9 cellular contexts compared by ENCODE assay signal in the genomic region with DNA sequence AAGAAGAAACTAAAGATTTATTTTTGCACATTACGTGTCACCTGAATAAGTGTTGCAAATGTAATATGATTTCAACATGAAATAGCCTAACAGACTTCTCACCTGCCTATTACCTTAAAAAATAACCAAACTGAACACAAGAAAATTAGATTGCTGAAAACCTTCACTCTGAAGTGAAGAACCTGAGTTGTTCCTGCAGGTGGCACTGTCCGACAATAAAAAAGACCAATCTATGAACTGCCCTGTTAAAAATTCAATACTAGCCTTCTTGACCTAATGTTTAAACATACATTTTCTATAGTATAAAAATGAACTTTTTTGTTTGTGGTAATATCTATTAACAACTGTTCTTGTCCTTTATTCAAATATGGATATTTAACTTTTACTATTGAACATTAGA.
DNase-seq lines count a peak whose midpoint lies in the region; ATAC-seq and TF ChIP-seq lines count a peak whose summit lies in the region.
"Had no signal": no experiment of that assay in that cellular context is flagged by ENCODE, and none has a peak within 500 bp of the region (broad histone marks: within the 10 kb centered on the region; RNA-seq: fewer than 3 reads in every experiment).

No MANE protein-coding gene starts in this region.

- POLR2A ChIA-PET in CD4-positive, alpha-beta memory T cell (lab: Charles Lee; ENCODE audit: partially characterized antibody) = no interaction called here

- H3K27ac ChIP-seq in CD4-positive, alpha-beta memory T cell (ENCODE audit: low read depth, low read length) = no peak overlapping the region
- H3K27ac ChIP-seq in psoas muscle = no peak overlapping the region
- H3K27ac ChIP-seq: SJSA1 had no signal

- CTCF ChIA-PET in CD4-positive, alpha-beta memory T cell (lab: Charles Lee; ENCODE audit: partially characterized antibody) = interaction anchor here (1.2 kb wide), 1 partner anchor 742 kb away, joined by 11 read pairs; no protein-coding TSS in a partner anchor

- no peaks in the 10 kb centered on the region for H3K36me3 Mint-ChIP-seq in CD4-positive, alpha-beta memory T cell

- H3K9ac ChIP-seq in Loucy (ENCODE audit: low read depth, low read length, poor library complexity, severe bottlenecking) = no peak overlapping the region

- H3K4me3 ChIP-seq in CD4-positive, alpha-beta memory T cell (ENCODE audit: low read length in 2 of 2) = no peak overlapping the region
- H3K4me3 ChIP-seq in Loucy (ENCODE audit: low read length, poor library complexity, severe bottlenecking) (no peak overlapping the region), fibroblast of mammary gland (ENCODE audit: control insufficient read depth, low read depth, low read length) (no peak overlapping the region), psoas muscle (no peak overlapping the region)
- H3K4me3 ChIP-seq: SJSA1 had no signal

- no peaks in the 10 kb centered on the region for H3K4me1 ChIP-seq in CD4-positive, alpha-beta memory T cell (ENCODE audit: insufficient read depth, low read length)
- H3K4me1 ChIP-seq in Loucy (ENCODE audit: insufficient read depth, low read length, poor library complexity, severe bottlenecking) (no peaks in the 10 kb centered on the region), psoas muscle (no peaks in the 10 kb centered on the region)
- H3K4me1 ChIP-seq: SJSA1 had no signal

- peaks cover 0 to 3% of the 10 kb centered on the region in 2 donors for H3K27me3 Mint-ChIP-seq in CD4-positive, alpha-beta memory T cell

- 10 to 26% (median 18%) methylated on average over 2 of the region's 2 CpGs for WGBS in psoas muscle, 3 donors

- no peaks in the 10 kb centered on the region for H3K9me3 ChIP-seq in CD4-positive, alpha-beta memory T cell (ENCODE audit: control insufficient read depth in 1 of 2, low read length in 2 of 2)
- H3K9me3 ChIP-seq in Loucy (ENCODE audit: insufficient read depth, low read depth, low read length) (no peaks in the 10 kb centered on the region), psoas muscle (peaks cover 3% of the 10 kb centered on the region)
- H3K9me3 ChIP-seq: SJSA1 had no signal

- peak; percentile 22 to 36 (median 32) for DNase-seq in CD4-positive, alpha-beta memory T cell
- DNase-seq in T-helper 9 cell = peak; percentile 26
- peak; percentile 54 for DNase-seq in fibroblast of mammary gland (ENCODE audit: low read depth)
- no peak for DNase-seq in psoas muscle

- no peak overlapping the region for H2AFZ ChIP-seq in Loucy (ENCODE audit: low read length)

- no peaks in the 10 kb centered on the region for H3K4me1 Mint-ChIP-seq in CD4-positive, alpha-beta memory T cell

- H3K4me2 ChIP-seq in Loucy (ENCODE audit: low read depth, low read length, poor library complexity, severe bottlenecking) = no peak overlapping the region

- no peaks in the 10 kb centered on the region for H3F3A ChIP-seq in Loucy (ENCODE audit: low read depth)

- H4K20me1 ChIP-seq in Loucy (ENCODE audit: insufficient read depth, low read length, poor library complexity, severe bottlenecking) = no peaks in the 10 kb centered on the region

- no peak overlapping the region for H3K27ac Mint-ChIP-seq in CD4-positive, alpha-beta memory T cell

- intact Hi-C loops in CD4-positive, alpha-beta memory T cell (cut with micrococcal nuclease) = no loop called here
- intact Hi-C loops in psoas muscle (cut with DNase I) = loop anchor here (5.0 to 10.0 kb wide), 4 partner anchors 741 to 821 kb away; no protein-coding TSS in a partner anchor

- ATAC-seq in GM18502 (IDR thresholded peaks at IDR 0.05; ENCODE audit: poor library complexity, unreplicated experiment) = peak; percentile 70
- peak in 1 of 4 donors; percentile 66 for ATAC-seq in psoas muscle
- ATAC-seq in HG02588 (IDR thresholded peaks at IDR 0.05; ENCODE audit: unreplicated experiment) = no peak
- no peak for ATAC-seq in GM18861 (IDR thresholded peaks at IDR 0.05; ENCODE audit: unreplicated experiment)

- H3K27me3 ChIP-seq in CD4-positive, alpha-beta memory T cell (ENCODE audit: insufficient read depth, low read length) = no peaks in the 10 kb centered on the region
- H3K27me3 ChIP-seq in Loucy (ENCODE audit: insufficient read depth, low read length, poor library complexity, severe bottlenecking) (no peaks in the 10 kb centered on the region), psoas muscle (ENCODE audit: insufficient read depth in 3 of 3, low read length in 2 of 3) (no peaks in the 10 kb centered on the region)
- H3K27me3 ChIP-seq: SJSA1 had no signal

- H3K9me2 ChIP-seq in Loucy (replicated peaks; ENCODE audit: low read depth, low read length) = no peaks in the 10 kb centered on the region

- H3K36me3 ChIP-seq in CD4-positive, alpha-beta memory T cell (ENCODE audit: insufficient read depth, low read length) = no peaks in the 10 kb centered on the region
- H3K36me3 ChIP-seq in Loucy (ENCODE audit: insufficient read depth, low read length) (no peaks in the 10 kb centered on the region), psoas muscle (ENCODE audit: insufficient read depth in 1 of 2, low read depth in 1 of 2) (no peaks in the 10 kb centered on the region)
- H3K36me3 ChIP-seq: SJSA1 had no signal

- H3K9me3 Mint-ChIP-seq in CD4-positive, alpha-beta memory T cell = peaks cover 0 to 6% (median 0%) of the 10 kb centered on the region in 8 donors

- H3K4me3 Mint-ChIP-seq in CD4-positive, alpha-beta memory T cell = no peak overlapping the region

- H3K79me2 ChIP-seq in Loucy (ENCODE audit: insufficient read depth, low read length) = no peaks in the 10 kb centered on the region

- TF ChIP-seq CTCF in Loucy (conservative IDR thresholded peaks at IDR 0.05; ENCODE audit: low read length) (peak; percentile 56), fibroblast of mammary gland (conservative IDR thresholded peaks at IDR 0.05; ENCODE audit: control insufficient read depth, insufficient read depth, low read depth, low read length) (peak; percentile 52), psoas muscle (IDR thresholded peaks at IDR 0.05) (peak; percentile 70)

Comparison
In these comparisons a context has a peak if more than half of its experiments do, and no peak if none do; other contexts are left out.
1. DNase-seq: peak in CD4-positive, alpha-beta memory T cell (5 of 5), T-helper 9 cell (single experiment) and fibroblast of mammary gland (single experiment); none in psoas muscle (0 of 2).
2. Peak in every context shown above with its lines, with median percentiles within 50 percentile points of each other: CTCF ChIP-seq.